Comparison of ENCODE assay signal across 1 cellular context in the genomic region with DNA sequence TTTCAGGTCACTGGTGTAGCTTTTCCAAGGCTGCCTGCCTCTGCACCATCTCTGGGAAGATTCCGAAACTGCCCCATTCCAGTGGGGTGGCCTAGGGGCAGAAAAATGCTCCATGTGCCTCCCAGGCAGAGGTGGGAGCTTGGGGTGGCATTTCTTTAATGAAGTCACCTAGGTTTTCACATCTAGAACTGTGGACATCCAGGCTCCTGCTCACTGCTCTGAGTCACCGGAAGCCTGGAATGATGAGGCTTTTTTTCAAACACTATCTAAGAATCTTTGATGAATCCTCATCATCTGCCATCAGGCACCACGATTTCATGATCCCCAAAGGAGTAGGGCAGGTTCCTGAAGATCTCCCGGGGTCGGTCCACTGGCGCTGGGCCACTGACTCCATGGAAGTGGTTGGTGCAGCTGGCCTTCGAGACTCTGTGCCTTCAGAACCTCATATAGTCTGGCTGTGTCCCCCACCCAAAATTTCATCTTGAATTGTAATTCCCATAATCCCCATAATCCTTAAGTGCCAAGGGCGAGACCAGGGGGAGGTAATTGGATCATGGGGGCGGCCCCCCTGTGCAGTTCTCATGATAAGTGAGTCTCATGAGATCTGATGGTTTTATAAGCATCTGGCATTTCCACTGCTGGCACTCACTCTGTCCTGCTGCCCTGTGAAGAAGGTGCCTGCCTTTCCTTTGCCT.
TF ChIP-seq lines count a peak whose summit lies in the region.

No MANE protein-coding gene starts in this region.

TF ChIP-seq in IMR-90, 13 proteins besides CTCF, POLR2A, EP300 and RAD21:
- TF ChIP-seq NFE2L2 (IDR thresholded peaks at IDR 0.05; ENCODE audit: low read depth, low read length), result peak; percentile 32; the same call in 1 of the 2 replicates
- no peak for TF ChIP-seq FOS (IDR thresholded peaks at IDR 0.05; ENCODE audit: low read depth, low read length)
